Comparison of ENCODE assay signal across 29 cellular contexts in the genomic region with DNA sequence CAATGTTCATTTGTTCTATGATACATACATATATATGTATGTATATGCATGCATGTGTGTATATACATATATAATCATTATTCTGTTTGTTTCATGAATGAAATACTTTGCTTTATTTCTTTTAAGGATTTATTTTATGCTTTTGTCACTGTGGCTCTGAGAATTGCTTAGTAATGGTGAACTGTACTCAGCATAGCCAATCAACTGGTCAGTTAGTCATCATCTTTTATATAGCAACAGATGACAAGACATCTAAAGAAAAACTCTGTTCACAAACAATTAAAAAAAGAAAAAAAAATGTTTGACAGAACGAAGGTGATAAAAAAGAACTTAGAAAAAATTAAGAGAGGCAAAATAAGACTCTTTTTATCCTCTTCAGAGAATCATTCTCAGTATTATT.
DNase-seq lines count a peak whose midpoint lies in the region; ATAC-seq, FAIRE-seq and TF ChIP-seq lines count a peak whose summit lies in the region.
"Had no signal": no experiment of that assay in that cellular context is flagged by ENCODE, and none has a peak within 500 bp of the region (broad histone marks: within the 10 kb centered on the region; RNA-seq: fewer than 3 reads in every experiment).

No MANE protein-coding gene starts in this region.

- no peak overlapping the region for H3K9ac ChIP-seq in GM23248

- H3K9me2 ChIP-seq in GM23248 (ENCODE audit: insufficient read depth) = no peaks in the 10 kb centered on the region

- H3K4me2 ChIP-seq in A549 = no peak overlapping the region
- H3K4me2 ChIP-seq in GM23248 (ENCODE audit: unreplicated experiment) = no peak overlapping the region
- H3K4me2 ChIP-seq: smooth muscle cell had no signal

- TF ChIP-seq RAD21 in A549 (conservative IDR thresholded peaks at IDR 0.05 in 1 of 2, IDR thresholded peaks at IDR 0.05 in 1 of 2) = no peak

- POLR2A ChIA-PET in A549 (lab: Yijun Ruan, JAX) = no interaction called here

- H3K36me3 ChIP-seq in GM23248 (ENCODE audit: low read depth) = no peaks in the 10 kb centered on the region
- no peaks in the 10 kb centered on the region for H3K36me3 ChIP-seq in left lung
- H3K36me3 ChIP-seq: SJCRH30, uterus had no signal

- no peak for TF ChIP-seq CTCF in A549 (IDR thresholded peaks at IDR 0.05)
- TF ChIP-seq CTCF in fibroblast of pulmonary artery (IDR thresholded peaks at IDR 0.05; ENCODE audit: low read length, missing control alignments) = no peak
- no peak for TF ChIP-seq CTCF in left lung (IDR thresholded peaks at IDR 0.05)

- intact Hi-C loops in left lung (cut with DNase I) = no loop called here

- H2AFZ ChIP-seq in GM23248 = no peak overlapping the region

- DNase-seq in A549 (ENCODE audit: low read depth in 1 of 2, low spot score in 1 of 2) = peak in 1 of 2 experiments; percentile 10
- DNase-seq in GM23248 = peak; percentile 4
- peak; percentile 6 for DNase-seq in SK-MEL-5 (ENCODE audit: low read depth, low spot score)
- peak; percentile 47 for DNase-seq in fibroblast of pulmonary artery (ENCODE audit: low read depth)
- DNase-seq in left lung = no peak
- no peak for DNase-seq in activated CD4-positive, alpha-beta T cell treated with anti-CD3 and anti-CD28 coated beads for 1 hour
- DNase-seq in SIG-M5 treated with dmso at 0.1 percent for 504 hours (lab: John Stamatoyannopoulos, UW; ENCODE audit: unreplicated experiment) = no peak
- DNase-seq: activated B cell treated with CpG ODN at 0.5 μM for 24 hours; activated CD8-positive, alpha-beta T cell treated with anti-CD3 and anti-CD28 coated beads, Interleukin-2, amount 10 ng/mL, durations not matched to agents 7 days and 5 days; activated naive CD4-positive, alpha-beta T cell treated with anti-CD3 and anti-CD28 coated beads, Interleukin-2, amount 10 ng/mL, durations not matched to agents 7 days and 5 days; activated T-cell treated with anti-CD3 and anti-CD28 coated beads, Interleukin-2, amount 50 U/mL, for 24 hours; CD8-positive, alpha-beta memory T cell; Karpas-422; kidney glomerular epithelial cell; mesendoderm; NCI-H1092 treated with DMSO at 0.1 percent for 48 hours; NCI-H2107; nephron progenitor cell; OCI-M1; SJCRH30; stimulated activated CD4-positive, alpha-beta T cell treated with anti-CD3 and anti-CD28 coated beads, Interleukin-4, amount 100 ng/mL, for 4 hours; substantia nigra; uterus had no signal

- H3K9me3 ChIP-seq in A549 (no peaks in the 10 kb centered on the region), GM23248 (ENCODE audit: low read depth) (no peaks in the 10 kb centered on the region), left lung (no peaks in the 10 kb centered on the region)
- H3K9me3 ChIP-seq: SJCRH30, uterus had no signal

- H3K4me1 ChIP-seq in A549 (no peaks in the 10 kb centered on the region), GM23248 (ENCODE audit: insufficient read depth) (no peaks in the 10 kb centered on the region), left lung (no peaks in the 10 kb centered on the region)
- H3K4me1 ChIP-seq: SJCRH30, uterus had no signal

- H3K79me2 ChIP-seq in GM23248 (ENCODE audit: insufficient read depth) = no peaks in the 10 kb centered on the region

- no peaks in the 10 kb centered on the region for H3F3A ChIP-seq in GM23248 (ENCODE audit: insufficient read depth)

- WGBS in A549 (ENCODE audit: missing lambda C conversion rate) = 9% methylated on average over 1 of the region's 1 CpG
- 0 to 5% methylated on average over 1 of the region's 1 CpG for WGBS in GM23248 (ENCODE audit: low coverage in 1 of 2, low lambda C conversion rate in 2 of 2, missing lambda C conversion rate in 2 of 2), 2 experiments

- no peaks in the 10 kb centered on the region for H3K27me3 ChIP-seq in GM23248 (replicated peaks; ENCODE audit: insufficient read depth)
- H3K27me3 ChIP-seq in left lung = no peaks in the 10 kb centered on the region
- H3K27me3 ChIP-seq: SJCRH30, uterus had no signal

- no peak for FAIRE-seq in A549 (lab: Jason Lieb, UNC)
- FAIRE-seq: astrocyte, colon, frontal cortex, GM18507 had no signal

- no peak for TF ChIP-seq EP300 in A549 (IDR thresholded peaks at IDR 0.05)

- in situ Hi-C loops in GM23248 (cut with MboI) = no loop called here
- in situ Hi-C loops in SK-MEL-5 (cut with HindIII; ENCODE audit: low pct_unique_long_range_greater_than_20kb, low sequenced_read_pairs) = no loop called here

- CTCF ChIA-PET in A549 (lab: Yijun Ruan, JAX) = no interaction called here

- H3K4me3 ChIP-seq in A549 (no peak overlapping the region), GM23248 (no peak overlapping the region), fibroblast of pulmonary artery (replicated peaks; ENCODE audit: low read depth, low read length) (no peak overlapping the region), left lung (no peak overlapping the region)
- H3K4me3 ChIP-seq: SJCRH30, smooth muscle cell, uterus had no signal

- no peak for ATAC-seq in A549
- ATAC-seq in GM21390 (IDR thresholded peaks at IDR 0.05; ENCODE audit: unreplicated experiment) = no peak
- no peak for ATAC-seq in left lung
- ATAC-seq: activated CD8-positive, alpha-beta T cell treated with anti-CD3 and anti-CD28 coated beads, Interleukin-2, amount 10 ng/mL, durations not matched to agents 7 days and 5 days had no signal

- H3K27ac ChIP-seq in A549 (no peak overlapping the region), GM23248 (no peak overlapping the region), left lung (no peak overlapping the region)
- H3K27ac ChIP-seq: SJCRH30, uterus had no signal

- no peak for TF ChIP-seq POLR2A in A549 (IDR thresholded peaks at IDR 0.05; ENCODE audit: low read length)

- no peaks in the 10 kb centered on the region for H4K20me1 ChIP-seq in GM23248 (ENCODE audit: insufficient read depth)

TF ChIP-seq in A549, 52 proteins besides CTCF, POLR2A, EP300 and RAD21:
- TF ChIP-seq RFX5 (IDR thresholded peaks at IDR 0.05) (peak; percentile 93), RNF2 (IDR thresholded peaks at IDR 0.05; ENCODE audit: borderline replicate concordance, low read depth) (no peak)

Comparison
In these comparisons a context has a peak if more than half of its experiments do, and no peak if none do; other contexts are left out.
1. DNase-seq: peak in GM23248 (single experiment), SK-MEL-5 (single experiment) and fibroblast of pulmonary artery (single experiment); none in left lung (0 of 2), activated CD4-positive, alpha-beta T cell treated with anti-CD3 and anti-CD28 coated beads for 1 hour (single experiment) and SIG-M5 treated with dmso at 0.1 percent for 504 hours (single experiment).